12 cellular contexts compared by ENCODE assay signal in the genomic region with DNA sequence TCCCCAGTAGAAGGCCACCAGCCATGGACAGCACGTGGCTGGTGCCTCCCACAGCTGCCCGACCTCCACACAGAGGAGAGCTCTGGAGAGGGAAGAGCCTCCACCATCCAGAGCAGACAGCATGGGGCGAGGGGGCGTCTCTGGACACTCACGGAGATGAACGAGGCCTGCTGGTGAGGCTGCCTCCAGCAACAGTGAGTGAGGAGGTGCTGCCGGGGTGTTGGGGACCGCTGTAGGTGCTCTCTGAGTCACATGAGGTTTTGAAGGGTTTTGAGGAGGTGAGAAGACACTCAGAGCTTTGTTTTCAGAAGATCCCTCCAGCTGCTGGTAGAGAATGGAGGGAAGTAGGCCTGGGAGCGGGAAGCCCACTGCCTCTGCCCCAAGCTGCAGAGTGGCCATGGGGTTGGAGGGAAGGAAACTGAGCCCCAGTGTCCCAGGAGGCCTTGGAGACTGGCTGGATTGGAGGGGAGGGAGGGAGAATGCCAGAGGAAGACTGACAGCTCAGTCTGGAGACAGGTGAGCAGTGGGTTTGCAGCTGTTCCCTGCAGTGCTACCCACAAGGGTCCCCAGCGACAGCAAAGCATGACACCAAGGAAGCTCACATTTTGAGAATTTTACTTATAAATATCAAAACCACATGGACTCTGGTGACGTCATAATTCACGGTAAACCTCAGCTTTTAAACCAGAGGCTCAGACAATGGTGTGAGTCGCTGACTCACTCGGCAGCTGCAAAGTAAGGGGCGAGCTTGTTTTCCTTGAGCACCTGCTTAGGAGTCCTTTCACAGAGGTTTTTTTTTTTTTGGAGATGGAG.
DNase-seq lines count a peak whose midpoint lies in the region; ATAC-seq and TF ChIP-seq lines count a peak whose summit lies in the region.
"Had no signal": no experiment of that assay in that cellular context is flagged by ENCODE, and none has a peak within 500 bp of the region (broad histone marks: within the 10 kb centered on the region; RNA-seq: fewer than 3 reads in every experiment).

No MANE protein-coding gene starts in this region.

- DNase-seq in A172 (ENCODE audit: low spot score): peak; percentile 88
- DNase-seq in EL: peak; percentile 91
- DNase-seq in SJSA1 (ENCODE audit: low read depth in 1 of 2, low spot score in 2 of 2): peak; percentile 75 to 76
- peak; percentile 94 for DNase-seq in fibroblast of the aortic adventitia (ENCODE audit: low read depth)
- no peak for DNase-seq in occipital lobe (lab: John Stamatoyannopoulos, UW)
- DNase-seq in HT-29 (ENCODE audit: low spot score): no peak
- no peak for DNase-seq in nucleus accumbens (lab: John Stamatoyannopoulos, UW)
- DNase-seq: activated T-cell treated with anti-CD3 and anti-CD28 coated beads, Interleukin-2, amount 50 U/mL, for 24 hours; DMS79; foreskin melanocyte; naive thymus-derived CD4-positive, alpha-beta T cell had no signal

- ATAC-seq in GM19455 (IDR thresholded peaks at IDR 0.05; ENCODE audit: unreplicated experiment): no peak
- ATAC-seq: naive thymus-derived CD4-positive, alpha-beta T cell had no signal

- no peaks in the 10 kb centered on the region for H3K36me3 ChIP-seq in SJSA1

- H3K9me3 ChIP-seq in SJSA1 (replicated peaks): no peaks in the 10 kb centered on the region

- H3K4me3 ChIP-seq in SJSA1 (no peak overlapping the region), fibroblast of the aortic adventitia (ENCODE audit: low read depth, low read length) (no peak overlapping the region)

- no peaks in the 10 kb centered on the region for H3K27me3 ChIP-seq in SJSA1 (replicated peaks)

- no peak for TF ChIP-seq CTCF in fibroblast of the aortic adventitia (IDR thresholded peaks at IDR 0.05; ENCODE audit: insufficient read depth, low read length)

- H3K27ac ChIP-seq in SJSA1: no peak overlapping the region

- peaks cover 23% of the 10 kb centered on the region for H3K4me1 ChIP-seq in SJSA1 (replicated peaks)

Comparison
In these comparisons a context has a peak if more than half of its experiments do, and no peak if none do; other contexts are left out.
1. DNase-seq: peak in A172 (single experiment), EL (single experiment), SJSA1 (2 of 2) and fibroblast of the aortic adventitia (single experiment); none in occipital lobe (single experiment), HT-29 (single experiment) and nucleus accumbens (0 of 56).